ENCODE assay signal across 25 cellular contexts in genomic region chr1:224739303-224739996, GRCh38.
DNase-seq lines count a peak whose midpoint lies in the region; ATAC-seq, FAIRE-seq and TF ChIP-seq lines count a peak whose summit lies in the region.
"Had no signal": no experiment of that assay in that cellular context is flagged by ENCODE, and none has a peak within 500 bp of the region (broad histone marks: within the 10 kb centered on the region; RNA-seq: fewer than 3 reads in every experiment).

No MANE protein-coding gene starts in this region.

- peak overlapping the region; percentile 2; the same call in 1 of the 2 replicates for H3K27ac ChIP-seq in GM12878 (ENCODE audit: control insufficient read depth, insufficient read depth)
- H3K27ac ChIP-seq: A549, hepatocyte, WERI-Rb-1 had no signal

- no peak for TF ChIP-seq POLR2A in GM12878 (IDR thresholded peaks at IDR 0.05; ENCODE audit: low read depth, low read length)

- H4K20me1 ChIP-seq in GM12878 (ENCODE audit: control insufficient read depth, insufficient read depth) = no peaks in the 10 kb centered on the region

- H3K9me3 ChIP-seq in GM12878 (replicated peaks; ENCODE audit: control insufficient read depth, insufficient read depth, low read length) = no peaks in the 10 kb centered on the region
- H3K9me3 ChIP-seq: A549, BE2C had no signal

- RAD21 ChIA-PET in GM12878 (lab: Charles Lee; ENCODE audit: unreplicated experiment) = interaction anchor here (1.0 to 11.5 kb wide), 11 partner anchors 10 to 241 kb away, joined by 3 to 174 read pairs (median 5); no protein-coding TSS in a partner anchor

- peaks cover 55% of the 10 kb centered on the region for H3K4me1 ChIP-seq in GM12878 (ENCODE audit: control insufficient read depth, insufficient read depth, low read length)
- H3K4me1 ChIP-seq: A549 had no signal

- DNase-seq in GM12878 (ENCODE audit: low read depth, low spot score) = no peak
- DNase-seq in head of caudate nucleus = no peak
- no peak for DNase-seq in GM20000 (ENCODE audit: low spot score)
- no peak for DNase-seq in cerebellum (ENCODE audit: low spot score)
- no peak for DNase-seq in DMS 273 (lab: John Stamatoyannopoulos, UW; ENCODE audit: unreplicated experiment)
- DNase-seq: activated CD4-positive, alpha-beta T cell treated with anti-CD3 and anti-CD28 coated beads, Interleukin-2, amount 50 U/mL, for 48 hours; activated effector memory CD4-positive, alpha-beta T cell treated with Interleukin-2 at 50 U/mL for 16 hours; activated naive CD8-positive, alpha-beta T cell treated with anti-CD3 and anti-CD28 coated beads, Interleukin-2, amount 10 ng/mL, durations not matched to agents 7 days and 5 days; BE2C; cerebellar nuclear complex; effector CD4-positive, alpha-beta T cell; erythroblast; foreskin fibroblast; Kasumi-1; left ventricle myocardium superior; NCI-H1048; NCI-H187; NCI-H526 treated with DMSO at 0.1 percent for 48 hours; WERI-Rb-1 had no signal

- POLR2A ChIA-PET in GM12878 (lab: Charles Lee) = interaction anchor here (0.9 to 3.7 kb wide), 5 partner anchors 9 to 112 kb away, joined by 4 to 22 read pairs (median 15); no protein-coding TSS in a partner anchor

- no TSS peak for BruUV-seq in GM12878 (replicated peaks; lab: Mats Ljungman, UMichigan)

- TF ChIP-seq RAD21 in GM12878 (IDR thresholded peaks at IDR 0.05; ENCODE audit: insufficient read depth, low read depth, low read length) = no peak

- CTCF ChIA-PET in GM12878 (lab: Yijun Ruan, JAX) = interaction anchor here (0.6 to 13.5 kb wide), 8 partner anchors 7 to 155 kb away, joined by 3 to 208 read pairs (median 4); no protein-coding TSS in a partner anchor

- TF ChIP-seq CTCF in GM12878 (IDR thresholded peaks at IDR 0.05 in 2 of 3, conservative IDR thresholded peaks at IDR 0.05 in 1 of 3; ENCODE audit: control insufficient read depth in 2 of 3, extremely low read depth in 1 of 3, insufficient read depth in 1 of 3, low read depth in 3 of 3, low read length in 3 of 3) (no peak), GM20000 (IDR thresholded peaks at IDR 0.05; ENCODE audit: extremely low read depth, missing control alignments) (no peak)

- TF ChIP-seq EP300 in GM12878 (IDR thresholded peaks at IDR 0.05; ENCODE audit: borderline replicate concordance in 1 of 2, control insufficient read depth in 1 of 2, low read depth in 2 of 2, low read length in 2 of 2) = no peak

- 69% methylated on average over 11 of the region's 12 CpGs for WGBS in GM12878 (ENCODE audit: insufficient coverage, insufficient replicate concordance, low lambda C conversion rate, missing lambda C conversion rate)

- no peak overlapping the region for H3K4me3 ChIP-seq in GM12878
- H3K4me3 ChIP-seq: A549, hepatocyte had no signal

- FAIRE-seq in GM12878 (lab: Jason Lieb, UNC) = no peak
- FAIRE-seq: A549 had no signal

- peak overlapping the region; percentile 3; the same call in 1 of the 2 replicates for H3K4me2 ChIP-seq in GM12878 (ENCODE audit: control insufficient read depth, insufficient read depth)
- H3K4me2 ChIP-seq: A549, hepatocyte had no signal

- SMC1A ChIA-PET in GM12878 (lab: Charles Lee; ENCODE audit: uncharacterized antibody, unreplicated experiment) = interaction anchor here (0.6 to 12.0 kb wide), 16 partner anchors 9 to 240 kb away, joined by 3 to 202 read pairs (median 5); no protein-coding TSS in a partner anchor

- H2AFZ ChIP-seq in GM12878 (ENCODE audit: control insufficient read depth, low read depth, low read length) = no peak overlapping the region
- H2AFZ ChIP-seq: hepatocyte had no signal

- H3K27me3 ChIP-seq in GM12878 (replicated peaks in 1 of 2; ENCODE audit: control insufficient read depth in 2 of 2, insufficient read depth in 2 of 2, low read length in 1 of 2) = no peaks in the 10 kb centered on the region
- H3K27me3 ChIP-seq: BE2C, hepatocyte had no signal

- intact Hi-C loops in GM12878 (cut with micrococcal nuclease; ENCODE audit: unreplicated experiment) = loop anchor here (10.0 kb wide), 1 partner anchor 1255 kb away; the partner anchor contains the start of gene SDE2
- intact Hi-C loops in head of caudate nucleus (cut with DNase I) = no loop called here

- H3K79me2 ChIP-seq in GM12878 (ENCODE audit: control insufficient read depth, insufficient read depth, low read length) = no peaks in the 10 kb centered on the region
- H3K79me2 ChIP-seq: hepatocyte had no signal

- H3K9ac ChIP-seq in GM12878 (ENCODE audit: control insufficient read depth, insufficient read depth, low read length) = no peak overlapping the region

- no peaks in the 10 kb centered on the region for H3K36me3 ChIP-seq in GM12878 (ENCODE audit: control insufficient read depth in 2 of 2, insufficient read depth in 2 of 2, low read length in 1 of 2)
- H3K36me3 ChIP-seq: BE2C, WERI-Rb-1 had no signal

- in situ Hi-C loops in GM12878 (cut with MboI) = no loop called here

- peak; percentile 3 for ATAC-seq in GM18502 (IDR thresholded peaks at IDR 0.05; ENCODE audit: poor library complexity, unreplicated experiment)
- ATAC-seq in GM21515 (IDR thresholded peaks at IDR 0.05; ENCODE audit: unreplicated experiment) = peak; percentile 10
- ATAC-seq in HG03095 (IDR thresholded peaks at IDR 0.05; ENCODE audit: unreplicated experiment) = peak; percentile 0
- no peak; the same call in 1 of the 3 replicates for ATAC-seq in GM12878
- ATAC-seq: A549, left ventricle myocardium superior, SK-N-SH treated with all-trans-retinoic acid at 6 μM for 48 hours had no signal

TF ChIP-seq in GM12878, 131 proteins besides CTCF, POLR2A, EP300 and RAD21 (continues in another document):
- TF ChIP-seq MXI1 (IDR thresholded peaks at IDR 0.05; ENCODE audit: low read depth, low read length) (no peak), ZSCAN29 (IDR thresholded peaks at IDR 0.05) (no peak), IRF4 (IDR thresholded peaks at IDR 0.05; ENCODE audit: low read depth, low read length) (0 out of 2 replicates have a peak, but pooled peaks have one; percentile 10), ATF2 (IDR thresholded peaks at IDR 0.05; ENCODE audit: low read length) (no peak), CEBPB (IDR thresholded peaks at IDR 0.05; ENCODE audit: borderline replicate concordance in 1 of 2, low read depth in 2 of 2, low read length in 2 of 2) (no peak), TAF1 (IDR thresholded peaks at IDR 0.05; ENCODE audit: borderline replicate concordance, low read depth, low read length) (no peak), MLLT1 (IDR thresholded peaks at IDR 0.05) (peak; percentile 34; the same call in 1 of the 2 replicates), IKZF1 (conservative IDR thresholded peaks at IDR 0.05) (peak; percentile 75; the same call in 1 of the 2 replicates), NR2F1 (conservative IDR thresholded peaks at IDR 0.05) (no peak), IRF3 (IDR thresholded peaks at IDR 0.05) (no peak), SMARCA5 (IDR thresholded peaks at IDR 0.05) (0 out of 2 replicates have a peak, but pooled peaks have one; percentile 21), MEF2A (IDR thresholded peaks at IDR 0.05; ENCODE audit: insufficient read depth, low read depth, low read length) (no peak), SREBF2 (IDR thresholded peaks at IDR 0.05; ENCODE audit: low read length) (no peak), TARDBP (IDR thresholded peaks at IDR 0.05; ENCODE audit: borderline replicate concordance) (no peak), STAT3 (IDR thresholded peaks at IDR 0.05; ENCODE audit: low read depth, low read length) (0 out of 2 replicates have a peak, but pooled peaks have one; percentile 44), ETV6 (conservative IDR thresholded peaks at IDR 0.05 in 1 of 2, IDR thresholded peaks at IDR 0.05 in 1 of 2; ENCODE audit: borderline replicate concordance in 1 of 2, low read depth in 1 of 2) (no peak), RFX5 (IDR thresholded peaks at IDR 0.05; ENCODE audit: low read depth, low read length) (no peak), ZNF274 (IDR thresholded peaks at IDR 0.05; ENCODE audit: insufficient read depth, insufficient read length) (no peak), ATF3 (IDR thresholded peaks at IDR 0.05; ENCODE audit: borderline replicate concordance, extremely low read depth, low read depth, low read length) (no peak)
